Comparison of ENCODE assay signal across 1 cellular context in the genomic region with DNA sequence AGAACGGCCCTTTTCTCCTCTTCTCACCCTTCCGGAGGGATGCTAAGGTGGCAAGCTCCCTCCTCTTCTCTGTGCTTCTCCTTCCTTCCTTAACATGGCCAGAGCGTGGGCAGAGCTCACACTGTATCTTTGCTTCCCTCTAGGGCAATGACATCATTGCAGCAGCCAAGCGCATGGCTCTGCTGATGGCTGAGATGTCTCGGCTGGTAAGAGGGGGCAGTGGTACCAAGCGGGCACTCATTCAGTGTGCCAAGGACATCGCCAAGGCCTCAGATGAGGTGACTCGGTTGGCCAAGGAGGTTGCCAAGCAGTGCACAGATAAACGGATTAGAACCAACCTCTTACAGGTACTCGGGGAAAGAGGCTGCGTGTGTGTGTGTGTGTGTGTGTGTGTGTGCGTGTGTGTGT.
TF ChIP-seq lines count a peak whose summit lies in the region.

No MANE protein-coding gene starts in this region.

TF ChIP-seq in SK-N-SH treated with all-trans-retinoic acid at 6 μM for 48 hours, 23 proteins besides CTCF, POLR2A, EP300 and RAD21 (continued from another document):
- TF ChIP-seq, protein P1, sequence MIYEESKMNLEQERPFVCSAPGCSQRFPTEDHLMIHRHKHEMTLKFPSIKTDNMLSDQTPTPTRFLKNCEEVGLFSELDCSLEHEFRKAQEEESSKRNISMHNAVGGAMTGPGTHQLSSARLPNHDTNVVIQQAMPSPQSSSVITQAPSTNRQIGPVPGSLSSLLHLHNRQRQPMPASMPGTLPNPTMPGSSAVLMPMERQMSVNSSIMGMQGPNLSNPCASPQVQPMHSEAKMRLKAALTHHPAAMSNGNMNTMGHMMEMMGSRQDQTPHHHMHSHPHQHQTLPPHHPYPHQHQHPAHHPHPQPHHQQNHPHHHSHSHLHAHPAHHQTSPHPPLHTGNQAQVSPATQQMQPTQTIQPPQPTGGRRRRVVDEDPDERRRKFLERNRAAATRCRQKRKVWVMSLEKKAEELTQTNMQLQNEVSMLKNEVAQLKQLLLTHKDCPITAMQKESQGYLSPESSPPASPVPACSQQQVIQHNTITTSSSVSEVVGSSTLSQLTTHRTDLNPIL (CRISPR knock-in tag; IDR thresholded peaks at IDR 0.05; ENCODE audit: low read depth) = no peak
- 0 out of 2 replicates have a peak, but pooled peaks have one; percentile 40 for TF ChIP-seq PPARA (CRISPR knock-in tag; IDR thresholded peaks at IDR 0.05; ENCODE audit: borderline replicate concordance)
- peak; percentile 99 for TF ChIP-seq ZNF70 (CRISPR knock-in tag; IDR thresholded peaks at IDR 0.05)
- no peak for TF ChIP-seq TCF4 (CRISPR knock-in tag; IDR thresholded peaks at IDR 0.05; ENCODE audit: borderline replicate concordance)
- TF ChIP-seq, protein P2, sequence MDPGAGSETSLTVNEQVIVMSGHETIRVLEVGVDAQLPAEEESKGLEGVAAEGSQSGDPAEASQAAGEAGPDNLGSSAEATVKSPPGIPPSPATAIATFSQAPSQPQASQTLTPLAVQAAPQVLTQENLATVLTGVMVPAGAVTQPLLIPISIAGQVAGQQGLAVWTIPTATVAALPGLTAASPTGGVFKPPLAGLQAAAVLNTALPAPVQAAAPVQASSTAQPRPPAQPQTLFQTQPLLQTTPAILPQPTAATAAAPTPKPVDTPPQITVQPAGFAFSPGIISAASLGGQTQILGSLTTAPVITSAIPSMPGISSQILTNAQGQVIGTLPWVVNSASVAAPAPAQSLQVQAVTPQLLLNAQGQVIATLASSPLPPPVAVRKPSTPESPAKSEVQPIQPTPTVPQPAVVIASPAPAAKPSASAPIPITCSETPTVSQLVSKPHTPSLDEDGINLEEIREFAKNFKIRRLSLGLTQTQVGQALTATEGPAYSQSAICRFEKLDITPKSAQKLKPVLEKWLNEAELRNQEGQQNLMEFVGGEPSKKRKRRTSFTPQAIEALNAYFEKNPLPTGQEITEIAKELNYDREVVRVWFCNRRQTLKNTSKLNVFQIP (CRISPR knock-in tag; IDR thresholded peaks at IDR 0.05; ENCODE audit: borderline replicate concordance, low read depth) = no peak
- TF ChIP-seq, protein P3, sequence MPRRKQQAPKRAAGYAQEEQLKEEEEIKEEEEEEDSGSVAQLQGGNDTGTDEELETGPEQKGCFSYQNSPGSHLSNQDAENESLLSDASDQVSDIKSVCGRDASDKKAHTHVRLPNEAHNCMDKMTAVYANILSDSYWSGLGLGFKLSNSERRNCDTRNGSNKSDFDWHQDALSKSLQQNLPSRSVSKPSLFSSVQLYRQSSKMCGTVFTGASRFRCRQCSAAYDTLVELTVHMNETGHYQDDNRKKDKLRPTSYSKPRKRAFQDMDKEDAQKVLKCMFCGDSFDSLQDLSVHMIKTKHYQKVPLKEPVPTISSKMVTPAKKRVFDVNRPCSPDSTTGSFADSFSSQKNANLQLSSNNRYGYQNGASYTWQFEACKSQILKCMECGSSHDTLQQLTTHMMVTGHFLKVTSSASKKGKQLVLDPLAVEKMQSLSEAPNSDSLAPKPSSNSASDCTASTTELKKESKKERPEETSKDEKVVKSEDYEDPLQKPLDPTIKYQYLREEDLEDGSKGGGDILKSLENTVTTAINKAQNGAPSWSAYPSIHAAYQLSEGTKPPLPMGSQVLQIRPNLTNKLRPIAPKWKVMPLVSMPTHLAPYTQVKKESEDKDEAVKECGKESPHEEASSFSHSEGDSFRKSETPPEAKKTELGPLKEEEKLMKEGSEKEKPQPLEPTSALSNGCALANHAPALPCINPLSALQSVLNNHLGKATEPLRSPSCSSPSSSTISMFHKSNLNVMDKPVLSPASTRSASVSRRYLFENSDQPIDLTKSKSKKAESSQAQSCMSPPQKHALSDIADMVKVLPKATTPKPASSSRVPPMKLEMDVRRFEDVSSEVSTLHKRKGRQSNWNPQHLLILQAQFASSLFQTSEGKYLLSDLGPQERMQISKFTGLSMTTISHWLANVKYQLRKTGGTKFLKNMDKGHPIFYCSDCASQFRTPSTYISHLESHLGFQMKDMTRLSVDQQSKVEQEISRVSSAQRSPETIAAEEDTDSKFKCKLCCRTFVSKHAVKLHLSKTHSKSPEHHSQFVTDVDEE (CRISPR knock-in tag; IDR thresholded peaks at IDR 0.05) = peak; percentile 54; the same call in 1 of the 2 replicates
- TF ChIP-seq RARB (CRISPR knock-in tag; IDR thresholded peaks at IDR 0.05) = no peak
- TF ChIP-seq TOX (CRISPR knock-in tag; IDR thresholded peaks at IDR 0.05; ENCODE audit: borderline replicate concordance) = no peak
- no peak for TF ChIP-seq CSDC2 (CRISPR knock-in tag; IDR thresholded peaks at IDR 0.05)
- TF ChIP-seq SNAI2 (CRISPR knock-in tag; IDR thresholded peaks at IDR 0.05) = no peak
